Comparison of ENCODE assay signal across 18 cellular contexts in genomic region chr10:91935886-91936285, GRCh38. TPM values are rescaled to one million over a fixed set of nuclear protein-coding genes. Genes with fewer than 3 reads are reported as not detected.
DNase-seq lines count a peak whose midpoint lies in the region; ATAC-seq, FAIRE-seq and TF ChIP-seq lines count a peak whose summit lies in the region.
"Had no signal": no experiment of that assay in that cellular context is flagged by ENCODE, and none has a peak within 500 bp of the region (broad histone marks: within the 10 kb centered on the region; RNA-seq: fewer than 3 reads in every experiment).

No MANE protein-coding gene starts in this region.

- no peaks in the 10 kb centered on the region for H3K27me3 ChIP-seq in PC-9 (ENCODE audit: insufficient read depth, low read depth)
- H3K27me3 ChIP-seq in smooth muscle cell (ENCODE audit: low read depth), result no peaks in the 10 kb centered on the region
- H3K27me3 ChIP-seq in body of pancreas, result no peaks in the 10 kb centered on the region

- FAIRE-seq in H54 (lab: Jason Lieb, UNC), result peak; percentile 30
- FAIRE-seq in GM19239 (lab: Jason Lieb, UNC), result no peak

- no peak overlapping the region for H3K27ac Mint-ChIP-seq in stimulated activated naive B cell treated with anti-CD40 and anti-IgM and Interleukin-4, amounts not matched to agents 10 μg/mL and 1 μg/mL and 100 μg/mL, for 72 hours

- H3K4me3 ChIP-seq in PC-9, result no peak overlapping the region
- H3K4me3 ChIP-seq in smooth muscle cell, result no peak overlapping the region
- H3K4me3 ChIP-seq in body of pancreas, result no peak overlapping the region

- H3K79me2 ChIP-seq in PC-9 (ENCODE audit: low read depth) (peaks cover 70% of the 10 kb centered on the region), smooth muscle cell (ENCODE audit: low read depth) (peaks cover 93% of the 10 kb centered on the region)

- TF ChIP-seq POLR2A in H54 (IDR thresholded peaks at IDR 0.05; ENCODE audit: low read depth, low read length), result no peak
- no peak for TF ChIP-seq POLR2A in body of pancreas (IDR thresholded peaks at IDR 0.05)

- TF ChIP-seq CTCF in PC-9 (conservative IDR thresholded peaks at IDR 0.05) (no peak), smooth muscle cell (IDR thresholded peaks at IDR 0.05; ENCODE audit: borderline replicate concordance, insufficient read depth, poor library complexity, severe bottlenecking) (no peak), body of pancreas (IDR thresholded peaks at IDR 0.05) (no peak)

- no peak overlapping the region for H3K9ac ChIP-seq in smooth muscle cell (ENCODE audit: low read depth)

- BruUV-seq in PC-9 (replicated peaks; lab: Mats Ljungman, UMichigan), result no TSS peak

- H3K9me2 ChIP-seq in PC-9 (ENCODE audit: insufficient read depth), result no peaks in the 10 kb centered on the region

- peak overlapping the region; percentile 39; the same call in 1 of the 2 replicates for H3K4me2 ChIP-seq in PC-9
- H3K4me2 ChIP-seq in smooth muscle cell, result no peak overlapping the region

- H3K36me3 ChIP-seq in PC-9 (ENCODE audit: low read depth) (peaks cover 7% of the 10 kb centered on the region; the same call in 1 of the 2 replicates), smooth muscle cell (ENCODE audit: low read depth) (peaks cover 5% of the 10 kb centered on the region), body of pancreas (replicated peaks in 1 of 2; ENCODE audit: insufficient read depth in 1 of 2, low read depth in 2 of 2) (peaks cover 0 to 8% of the 10 kb centered on the region in 2 donors)

- peaks cover 37 to 46% of the 10 kb centered on the region in 2 donors for H3K4me1 Mint-ChIP-seq in stimulated activated naive B cell treated with anti-CD40 and anti-IgM and Interleukin-4, amounts not matched to agents 10 μg/mL and 1 μg/mL and 100 μg/mL, for 72 hours

- no peaks in the 10 kb centered on the region for H3K9me3 ChIP-seq in PC-9 (ENCODE audit: insufficient read depth, low read depth)
- H3K9me3 ChIP-seq in smooth muscle cell (replicated peaks; ENCODE audit: low read depth), result no peaks in the 10 kb centered on the region
- H3K9me3 ChIP-seq in body of pancreas, result no peaks in the 10 kb centered on the region

- H3F3A ChIP-seq in PC-9 (ENCODE audit: insufficient read depth, low read depth), result peaks cover 15% of the 10 kb centered on the region
- no peaks in the 10 kb centered on the region for H3F3A ChIP-seq in smooth muscle cell (ENCODE audit: low read depth)

- H3K36me3 Mint-ChIP-seq in stimulated activated naive B cell treated with anti-CD40 and anti-IgM and Interleukin-4, amounts not matched to agents 10 μg/mL and 1 μg/mL and 100 μg/mL, for 72 hours, result peaks cover 28 to 62% of the 10 kb centered on the region in 2 donors

- DNase-seq in H54 (ENCODE audit: insufficient read length, low spot score) (no peak), PC-9 (peak in 1 of 2 experiments; percentile 82), smooth muscle cell (lab: John Stamatoyannopoulos, UW; ENCODE audit: unreplicated experiment) (no peak), GM19239 (ENCODE audit: insufficient read length, low spot score) (no peak), body of pancreas (no peak)
- no peak for DNase-seq in stimulated activated naive B cell treated with anti-CD40 and anti-IgM and Interleukin-4, amounts not matched to agents 10 μg/mL and 1 μg/mL and 100 μg/mL, for 72 hours
- DNase-seq: ACHN, AML-193, H7, NCI-H1048, NCI-H1436 treated with DMSO at 0.1 percent for 48 hours, NCI-H2029 treated with DMSO at 0.1 percent for 48 hours, NCI-H748 treated with DMSO at 0.1 percent for 48 hours, SHP77 had no signal

- 89% methylated on average over 2 of the region's 2 CpGs for WGBS in smooth muscle cell (ENCODE audit: low lambda C conversion rate)
- 76 to 92% methylated on average over 2 of the region's 2 CpGs for WGBS in body of pancreas, 2 donors

- H3K27me3 Mint-ChIP-seq in stimulated activated naive B cell treated with anti-CD40 and anti-IgM and Interleukin-4, amounts not matched to agents 10 μg/mL and 1 μg/mL and 100 μg/mL, for 72 hours, result no peaks in the 10 kb centered on the region

- no peak overlapping the region for H3K4me3 Mint-ChIP-seq in stimulated activated naive B cell treated with anti-CD40 and anti-IgM and Interleukin-4, amounts not matched to agents 10 μg/mL and 1 μg/mL and 100 μg/mL, for 72 hours
- H3K4me3 Mint-ChIP-seq: CD14-positive monocyte had no signal

- H3K27ac ChIP-seq in PC-9 (peak overlapping the region; percentile 40; the same call in 1 of the 2 replicates), smooth muscle cell (ENCODE audit: low read depth) (peak overlapping the region; percentile 42), body of pancreas (no peak overlapping the region)
- H3K27ac ChIP-seq: HL-60 had no signal

- intact Hi-C loops in PC-9 (cut with micrococcal nuclease; ENCODE audit: unreplicated experiment), result no loop called here
- intact Hi-C loops in body of pancreas (cut with DNase I), result no loop called here

- H4K20me1 ChIP-seq in PC-9 (ENCODE audit: insufficient read depth) (no peaks in the 10 kb centered on the region), smooth muscle cell (ENCODE audit: low read depth) (peaks cover 99% of the 10 kb centered on the region)

- H3K9me3 Mint-ChIP-seq in stimulated activated naive B cell treated with anti-CD40 and anti-IgM and Interleukin-4, amounts not matched to agents 10 μg/mL and 1 μg/mL and 100 μg/mL, for 72 hours, result no peaks in the 10 kb centered on the region
- H3K9me3 Mint-ChIP-seq: CD14-positive monocyte had no signal

- CTCF ChIA-PET in PC-9 (lab: Charles Lee), result interaction anchor here (0.6 to 0.7 kb wide), 3 partner anchors 9 to 137 kb away, joined by 3 to 5 read pairs (median 5); no protein-coding TSS in a partner anchor

- ATAC-seq in esophagus mucosa (peak; percentile 94), body of pancreas (no peak)
- no peak for ATAC-seq in stimulated activated naive B cell treated with anti-CD40 and anti-IgM and Interleukin-4, amounts not matched to agents 10 μg/mL and 1 μg/mL and 100 μg/mL, for 72 hours (replicated peaks)
- ATAC-seq: SK-N-SH treated with all-trans-retinoic acid at 6 μM for 48 hours had no signal

- H2AFZ ChIP-seq in PC-9, result no peak overlapping the region
- no peak overlapping the region for H2AFZ ChIP-seq in smooth muscle cell (ENCODE audit: low read depth)

- H3K4me1 ChIP-seq in PC-9 (replicated peaks; ENCODE audit: insufficient read depth), result peaks cover 21% of the 10 kb centered on the region
- no peaks in the 10 kb centered on the region for H3K4me1 ChIP-seq in smooth muscle cell (ENCODE audit: low read depth)
- H3K4me1 ChIP-seq in body of pancreas, result peaks cover 4% of the 10 kb centered on the region

- POLR2A ChIA-PET in PC-9 (lab: Charles Lee; ENCODE audit: unreplicated experiment), result interaction anchor here (0.7 kb wide), 1 partner anchor 15 kb away, joined by 3 read pairs; no protein-coding TSS in a partner anchor

RNA-seq across cellular contexts. Expression of gene BTAF1, which starts 12.3 kb away (rescaled TPM):
- total RNA-seq in PC-9 (2021), result 16.7 and 19.0 TPM in 2 replicates
- total RNA-seq in esophagus mucosa, result 18.0 TPM
- 47.3 and 62.8 TPM in 2 replicates for total RNA-seq in smooth muscle cell
- polyA plus RNA-seq in smooth muscle cell, result 13.2 and 19.4 TPM in 2 replicates
- 10 to 100 TPM; 30.0 to 39.7 TPM for total RNA-seq in body of pancreas

RNA-seq across cellular contexts. Expression of gene FGFBP3, which starts 26.6 kb away (rescaled TPM):
- total RNA-seq in PC-9 (2021) (0.68 and 1.0 TPM in 2 replicates), esophagus mucosa (0.56 TPM), smooth muscle cell (1.5 and 2.0 TPM in 2 replicates), body of pancreas (1 to 10 TPM; 2.3 to 3.4 TPM)
- 2.0 and 3.9 TPM in 2 replicates for polyA plus RNA-seq in smooth muscle cell

Comparison
In these comparisons a context has a peak if more than half of its experiments do, and no peak if none do; other contexts are left out.
1. H3K27ac ChIP-seq: peak in PC-9 (single experiment) and smooth muscle cell (single experiment); none in body of pancreas (0 of 4).